8 cellular contexts compared by ENCODE assay signal in genomic region chr19:44748426-44749254, GRCh38. TPM values are rescaled to one million over a fixed set of nuclear protein-coding genes. Genes with fewer than 3 reads are reported as not detected.
DNase-seq lines count a peak whose midpoint lies in the region; ATAC-seq and TF ChIP-seq lines count a peak whose summit lies in the region.

TSS of gene BCL3 (plus strand) at chr19:44748708. CDS start at chr19:44748791, 83 bp downstream.

- no peaks in the 10 kb centered on the region for H3K9me3 ChIP-seq in CD8-positive, alpha-beta T cell (ENCODE audit: low read length)
- H3K9me3 ChIP-seq in neuron (ENCODE audit: low read length), result no peaks in the 10 kb centered on the region
- no peaks in the 10 kb centered on the region for H3K9me3 ChIP-seq in tibial nerve

- H3K27ac ChIP-seq in CD8-positive, alpha-beta T cell (ENCODE audit: low read depth, low read length), result peak within 1 kb of the TSS; percentile 41
- H3K27ac ChIP-seq in tibial nerve, result peak within 1 kb of the TSS; percentile 72 to 96 (median 92)

- no peak for TF ChIP-seq CTCF in CD8-positive, alpha-beta T cell (IDR thresholded peaks at IDR 0.05)
- TF ChIP-seq CTCF in fibroblast of the aortic adventitia (IDR thresholded peaks at IDR 0.05; ENCODE audit: insufficient read depth, low read length) (no peak), tibial nerve (IDR thresholded peaks at IDR 0.05) (no peak)

- no peak for TF ChIP-seq POLR2A in tibial nerve (IDR thresholded peaks at IDR 0.05)

- CTCF ChIA-PET in CD8-positive, alpha-beta T cell (lab: Charles Lee), result interaction anchor here (1.0 to 3.2 kb wide), 2 partner anchors 24 to 34 kb away, joined by 4 to 29 read pairs; no protein-coding TSS in a partner anchor

- 1 to 13% methylated on average over 7 to 8 of the region's 88 CpGs for WGBS in tibial nerve, 2 donors

- peak; percentile 35 to 81 (median 67) for DNase-seq in CD8-positive, alpha-beta T cell
- peak; percentile 46 for DNase-seq in NOMO-1 treated with dmso at 0.1 percent for 144 hours (lab: John Stamatoyannopoulos, UW; ENCODE audit: unreplicated experiment)
- peak; percentile 90 to 91 for DNase-seq in activated T-cell treated with anti-CD3 and anti-CD28 coated beads, Interleukin-2, amount 50 U/mL, for 72 hours
- DNase-seq in fibroblast of the aortic adventitia (ENCODE audit: low read depth), result no peak
- no peak for DNase-seq in tibial nerve (ENCODE audit: low spot score in 2 of 2)

- peak within 1 kb of the TSS; percentile 63 for H3K4me3 ChIP-seq in CD8-positive, alpha-beta T cell (ENCODE audit: low read depth, low read length)
- peak within 1 kb of the TSS; percentile 90 for H3K4me3 ChIP-seq in fibroblast of the aortic adventitia (ENCODE audit: low read depth, low read length)
- peak within 1 kb of the TSS; percentile 50 for H3K4me3 ChIP-seq in neuron (ENCODE audit: low read length)
- H3K4me3 ChIP-seq in tibial nerve, result peak within 1 kb of the TSS; percentile 42 to 85 (median 60)

- TF ChIP-seq EP300 in tibial nerve (IDR thresholded peaks at IDR 0.05), result no peak

- no peaks in the 10 kb centered on the region for H3K36me3 ChIP-seq in CD8-positive, alpha-beta T cell (ENCODE audit: insufficient read depth, low read length)
- H3K36me3 ChIP-seq in neuron (ENCODE audit: insufficient read depth, low read length), result no peaks in the 10 kb centered on the region
- peaks cover 0 to 18% (median 0%) of the 10 kb centered on the region in 3 donors for H3K36me3 ChIP-seq in tibial nerve

- peaks cover 17% of the 10 kb centered on the region for H3K36me3 Mint-ChIP-seq in CD8-positive, alpha-beta T cell
- H3K36me3 Mint-ChIP-seq in activated T-cell treated with anti-CD3 and anti-CD28 coated beads, Interleukin-2, amount 50 U/mL, for 72 hours (ENCODE audit: insufficient read depth in 2 of 2), result peaks cover 29 to 38% of the 10 kb centered on the region in 2 donors

- no peaks in the 10 kb centered on the region for H3K27me3 ChIP-seq in CD8-positive, alpha-beta T cell (ENCODE audit: insufficient read depth, low read length)
- peaks cover 11% of the 10 kb centered on the region for H3K27me3 ChIP-seq in neuron (ENCODE audit: insufficient read depth, low read length)
- no peaks in the 10 kb centered on the region for H3K27me3 ChIP-seq in tibial nerve

- peak; percentile 34 for ATAC-seq in CD8-positive, alpha-beta T cell
- ATAC-seq in GM21737 (IDR thresholded peaks at IDR 0.05; ENCODE audit: unreplicated experiment) (peak; percentile 26), HG02938 (IDR thresholded peaks at IDR 0.05; ENCODE audit: unreplicated experiment) (no peak)
- peak; percentile 65 for ATAC-seq in activated T-cell treated with anti-CD3 and anti-CD28 coated beads, Interleukin-2, amount 50 U/mL, for 72 hours (replicated peaks in 1 of 2)

- H3K4me1 Mint-ChIP-seq in CD8-positive, alpha-beta T cell (ENCODE audit: low read depth), result peaks cover 61% of the 10 kb centered on the region
- peaks cover 69% of the 10 kb centered on the region for H3K4me1 Mint-ChIP-seq in activated T-cell treated with anti-CD3 and anti-CD28 coated beads, Interleukin-2, amount 50 U/mL, for 72 hours (ENCODE audit: low read depth)

- no peaks in the 10 kb centered on the region for H3K27me3 Mint-ChIP-seq in CD8-positive, alpha-beta T cell (ENCODE audit: low read depth)
- peaks cover 9% of the 10 kb centered on the region for H3K27me3 Mint-ChIP-seq in activated T-cell treated with anti-CD3 and anti-CD28 coated beads, Interleukin-2, amount 50 U/mL, for 72 hours (ENCODE audit: low read depth)

- intact Hi-C loops in CD8-positive, alpha-beta T cell (cut with DNase I, micrococcal nuclease), result loop anchor here in 1 of 2 experiments (5.0 kb wide), 1 partner anchor 834 kb away; the partner anchor contains the start of gene OPA3

- peaks cover 52% of the 10 kb centered on the region for H3K4me1 ChIP-seq in CD8-positive, alpha-beta T cell (ENCODE audit: insufficient read depth, low read length)
- H3K4me1 ChIP-seq in neuron (ENCODE audit: insufficient read depth, low read length) (peaks cover 22% of the 10 kb centered on the region), tibial nerve (peaks cover 0 to 91% (median 62%) of the 10 kb centered on the region in 4 donors)

- peak within 1 kb of the TSS; percentile 91 for H3K4me3 Mint-ChIP-seq in CD8-positive, alpha-beta T cell
- peak within 1 kb of the TSS; percentile 98 to 99 for H3K4me3 Mint-ChIP-seq in activated T-cell treated with anti-CD3 and anti-CD28 coated beads, Interleukin-2, amount 50 U/mL, for 72 hours

- no peaks in the 10 kb centered on the region for H3K9me3 Mint-ChIP-seq in CD8-positive, alpha-beta T cell
- no peaks in the 10 kb centered on the region for H3K9me3 Mint-ChIP-seq in activated T-cell treated with anti-CD3 and anti-CD28 coated beads, Interleukin-2, amount 50 U/mL, for 72 hours

- H2AFZ ChIP-seq in neuron (ENCODE audit: low read depth, low read length), result peak within 1 kb of the TSS; percentile 70

- POLR2A ChIA-PET in CD8-positive, alpha-beta T cell (lab: Charles Lee), result no interaction called here

- H3K27ac Mint-ChIP-seq in CD8-positive, alpha-beta T cell, result peak within 1 kb of the TSS; percentile 95
- peak within 1 kb of the TSS; percentile 93 for H3K27ac Mint-ChIP-seq in activated T-cell treated with anti-CD3 and anti-CD28 coated beads, Interleukin-2, amount 50 U/mL, for 72 hours

RNA-seq across cellular contexts. Expression of gene BCL3, which starts in this region (rescaled TPM):
- total RNA-seq in CD8-positive, alpha-beta T cell, result 100 to 1,000 TPM; 107 to 116 TPM
- total RNA-seq in activated T-cell treated with anti-CD3 and anti-CD28 coated beads, Interleukin-2, amount 50 U/mL, for 72 hours, result 100 to 1,000 TPM; 192 to 208 TPM
- 3.8 and 13.4 TPM in 2 replicates for total RNA-seq in fibroblast of the aortic adventitia (ENCODE audit: low replicate concordance)
- total RNA-seq in tibial nerve, result 10 to 100 TPM; 10.3 to 37.8 (median 18.0) TPM

Comparison
In these comparisons a context has a peak if more than half of its experiments do, and no peak if none do; other contexts are left out.
1. DNase-seq: peak in CD8-positive, alpha-beta T cell (7 of 7), NOMO-1 treated with dmso at 0.1 percent for 144 hours (single experiment) and activated T-cell treated with anti-CD3 and anti-CD28 coated beads, Interleukin-2, amount 50 U/mL, for 72 hours (2 of 2); none in fibroblast of the aortic adventitia (single experiment) and tibial nerve (0 of 2).
2. Peak in every context shown above with its lines, with median percentiles within 50 percentile points of each other: H3K4me3 ChIP-seq.